ENCODE assay signal across 15 cellular contexts in genomic region chr2:133138693-133139092, GRCh38.
"Had no signal": no experiment of that assay in that cellular context is flagged by ENCODE, and none has a peak within 500 bp of the region (broad histone marks: within the 10 kb centered on the region; RNA-seq: fewer than 3 reads in every experiment).

No MANE protein-coding gene starts in this region.

- H3K27ac Mint-ChIP-seq: naive B cell had no signal

- ATAC-seq: activated CD4-positive, CD25-positive, alpha-beta regulatory T cell treated with anti-CD3 and anti-CD28 coated beads, Interleukin-2, amount 50 U/mL, for 24 hours; left colon; sciatic nerve had no signal

- H3K36me3 ChIP-seq: esophagus muscularis mucosa, ovary, spleen, stomach had no signal

- H3K4me1 ChIP-seq: esophagus muscularis mucosa, spleen, stomach, testis had no signal

- H3K9me3 ChIP-seq: esophagus muscularis mucosa, ovary, spleen, stomach, testis had no signal

- H3K36me3 Mint-ChIP-seq: naive B cell had no signal

- H3K27ac ChIP-seq: esophagus muscularis mucosa, ovary, spleen, stomach, testis had no signal

- H3K27me3 Mint-ChIP-seq: naive B cell had no signal

- H3K4me1 Mint-ChIP-seq: naive B cell had no signal

- H3K4me3 ChIP-seq: esophagus muscularis mucosa, lung, ovary, spleen, stomach, testis had no signal

- H3K27me3 ChIP-seq: esophagus muscularis mucosa, ovary, spleen, stomach, testis had no signal

- H3K4me3 Mint-ChIP-seq: naive B cell had no signal

- DNase-seq: activated CD4-positive, alpha-beta T cell treated with anti-CD3 and anti-CD28 coated beads, Interleukin-2, amount 50 U/mL, for 1 hour; activated CD8-positive, alpha-beta memory T cell treated with anti-CD3 and anti-CD28 coated beads for 24 hours; activated naive CD4-positive, alpha-beta T cell treated with anti-CD3 and anti-CD28 coated beads, Interleukin-2, amount 50 U/mL, for 16 hours; dermis blood vessel endothelial cell; hypothalamus; left colon; naive B cell; ovary; spleen; stomach; testis had no signal
